Comparison of ENCODE assay signal across 8 cellular contexts in the genomic region with DNA sequence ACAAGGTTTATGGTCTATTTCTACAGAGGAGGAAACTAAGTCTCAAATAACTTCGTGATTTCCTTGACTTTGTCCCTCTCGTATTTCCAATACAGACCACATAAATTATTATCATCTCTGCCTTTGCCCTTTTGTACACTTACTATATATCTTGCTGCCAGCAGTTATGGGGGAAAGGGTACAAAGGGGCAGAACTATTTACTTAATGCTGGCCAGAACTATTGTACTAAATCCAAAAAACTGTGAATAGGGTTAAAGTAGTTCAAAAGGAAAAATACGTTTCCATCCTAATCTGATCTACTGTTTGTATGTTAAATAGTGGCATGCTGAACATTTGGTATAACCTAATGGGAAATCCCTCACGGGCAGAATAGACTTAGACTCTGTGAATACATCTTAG.
"Had no signal": no experiment of that assay in that cellular context is flagged by ENCODE, and none has a peak within 500 bp of the region (broad histone marks: within the 10 kb centered on the region; RNA-seq: fewer than 3 reads in every experiment).

No MANE protein-coding gene starts in this region.

- H3K4me3 ChIP-seq: GM12878 had no signal

- DNase-seq: GDM1, GF-D8 had no signal

- FAIRE-seq: G401.6, GM12878, GM12891, GM12892, GM18507, GM19239 had no signal

- ATAC-seq: GM12878 had no signal
